Comparison of ENCODE assay signal across 16 cellular contexts in the genomic region with DNA sequence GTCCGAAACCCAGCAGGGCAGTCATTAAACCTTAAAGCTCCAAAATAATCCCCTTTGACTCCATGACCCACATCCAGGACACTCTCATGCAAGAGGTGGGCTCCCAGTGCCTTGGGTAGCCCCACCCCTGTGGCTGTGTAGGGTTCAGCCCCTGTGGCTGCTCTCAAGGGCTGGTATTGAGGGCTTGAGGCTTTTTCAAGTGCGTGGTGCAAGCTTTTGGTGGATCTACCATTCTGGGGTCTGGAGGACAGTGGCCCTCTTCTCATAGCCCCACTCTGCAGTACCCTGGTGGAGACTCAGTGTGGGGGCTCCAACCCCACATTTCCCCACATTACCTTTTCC.
"Had no signal": no experiment of that assay in that cellular context is flagged by ENCODE, and none has a peak within 500 bp of the region (broad histone marks: within the 10 kb centered on the region; RNA-seq: fewer than 3 reads in every experiment).

No MANE protein-coding gene starts in this region.

- DNase-seq: dorsolateral prefrontal cortex; effector CD8-positive, alpha-beta T cell; heart left ventricle; hippocampal formation; left colon; mammary epithelial cell; mucosa of descending colon; naive thymus-derived CD8-positive, alpha-beta T cell; ovary; stimulated activated CD4-positive, alpha-beta T cell treated with anti-CD3 and anti-CD28 coated beads, Interleukin-2, amount 100 ng/mL, for 48 hours; stimulated activated naive CD8-positive, alpha-beta T cell treated with anti-CD3 and anti-CD28 coated beads, Interleukin-15, Interleukin-2, amounts not matched to agents 100 U/mL and 50 U/mL, for 24 hours; tibial artery had no signal

- ATAC-seq: heart left ventricle; mucosa of descending colon; naive thymus-derived CD8-positive, alpha-beta T cell; stimulated activated naive CD8-positive, alpha-beta T cell treated with anti-CD3 and anti-CD28 coated beads, Interleukin-15, Interleukin-2, amounts not matched to agents 100 U/mL and 50 U/mL, for 24 hours; upper lobe of right lung had no signal

- H3K4me3 ChIP-seq: coronary artery, dorsolateral prefrontal cortex, heart left ventricle, mucosa of descending colon, ovary, right atrium auricular region, tibial artery, upper lobe of right lung, vagina had no signal

- H3K27me3 Mint-ChIP-seq: naive thymus-derived CD8-positive, alpha-beta T cell had no signal

- H3K27ac ChIP-seq: coronary artery, heart left ventricle, ovary, right atrium auricular region, tibial artery, vagina had no signal

- H3K27me3 ChIP-seq: dorsolateral prefrontal cortex, heart left ventricle, ovary, right atrium auricular region, tibial artery, upper lobe of right lung, vagina had no signal

- H3K4me1 ChIP-seq: vagina had no signal

- H3K9me3 Mint-ChIP-seq: naive thymus-derived CD8-positive, alpha-beta T cell had no signal

- H3K36me3 ChIP-seq: ovary, right atrium auricular region, vagina had no signal

- H3K9me3 ChIP-seq: heart left ventricle, mucosa of descending colon, ovary, right atrium auricular region, tibial artery, upper lobe of right lung, vagina had no signal
